In genomic region chr3:141478139-141478538, GRCh38 we compare ENCODE assay signal across 15 cellular contexts. TPM values are rescaled to one million over a fixed set of nuclear protein-coding genes. Genes with fewer than 3 reads are reported as not detected.
DNase-seq lines count a peak whose midpoint lies in the region; ATAC-seq and TF ChIP-seq lines count a peak whose summit lies in the region.
"Had no signal": no experiment of that assay in that cellular context is flagged by ENCODE, and none has a peak within 500 bp of the region (broad histone marks: within the 10 kb centered on the region; RNA-seq: fewer than 3 reads in every experiment).

No MANE protein-coding gene starts in this region.

- WGBS in ovary, 3 donors = 70 to 80% (median 73%) methylated on average over 2 of the region's 2 CpGs

- H3K27me3 ChIP-seq in neutrophil (no peaks in the 10 kb centered on the region), ovary (no peaks in the 10 kb centered on the region), foreskin keratinocyte (no peaks in the 10 kb centered on the region)
- H3K27me3 ChIP-seq: BE2C had no signal

- no peak for TF ChIP-seq POLR2A in ovary (IDR thresholded peaks at IDR 0.05)

- H3K27ac Mint-ChIP-seq in activated T-helper 17 cell treated with anti-CD3 and anti-CD28 coated beads, Interleukin-2, amount 50 U/mL, for 72 hours = peak overlapping the region; percentile 11
- H3K27ac Mint-ChIP-seq: CD8-positive, alpha-beta T cell had no signal

- no peaks in the 10 kb centered on the region for H3K27me3 Mint-ChIP-seq in activated T-helper 17 cell treated with anti-CD3 and anti-CD28 coated beads, Interleukin-2, amount 50 U/mL, for 72 hours

- ATAC-seq in activated T-helper 17 cell treated with anti-CD3 and anti-CD28 coated beads, Interleukin-2, amount 50 U/mL, for 72 hours (replicated peaks) = no peak
- no peak for ATAC-seq in foreskin keratinocyte
- ATAC-seq: CD8-positive, alpha-beta T cell had no signal

- H3K36me3 Mint-ChIP-seq in activated T-helper 17 cell treated with anti-CD3 and anti-CD28 coated beads, Interleukin-2, amount 50 U/mL, for 72 hours (ENCODE audit: low read depth) = no peaks in the 10 kb centered on the region
- H3K36me3 Mint-ChIP-seq: CD8-positive, alpha-beta T cell had no signal

- intact Hi-C loops in ovary (cut with DNase I) = loop anchor here in 1 of 4 donors (5.0 kb wide), 1 partner anchor 79 kb away; no protein-coding TSS in a partner anchor

- no peak overlapping the region for H3K4me3 Mint-ChIP-seq in activated T-helper 17 cell treated with anti-CD3 and anti-CD28 coated beads, Interleukin-2, amount 50 U/mL, for 72 hours
- H3K4me3 Mint-ChIP-seq: CD8-positive, alpha-beta T cell; HFFc6 had no signal

- TF ChIP-seq EP300 in ovary (IDR thresholded peaks at IDR 0.05) = no peak

- H3K36me3 ChIP-seq in neutrophil (no peaks in the 10 kb centered on the region), ovary (no peaks in the 10 kb centered on the region)
- H3K36me3 ChIP-seq: BE2C had no signal

- H3K9me3 ChIP-seq in neutrophil (no peaks in the 10 kb centered on the region), ovary (no peaks in the 10 kb centered on the region)
- H3K9me3 ChIP-seq: BE2C, Caco-2 had no signal

- H3K4me1 Mint-ChIP-seq in activated T-helper 17 cell treated with anti-CD3 and anti-CD28 coated beads, Interleukin-2, amount 50 U/mL, for 72 hours = peaks cover 6% of the 10 kb centered on the region

- peaks cover 35 to 45% of the 10 kb centered on the region in 2 experiments for H3K4me1 ChIP-seq in neutrophil (ENCODE audit: control insufficient read depth in 1 of 2, insufficient read depth in 1 of 2, low read depth in 1 of 2, low read length in 1 of 2)
- no peaks in the 10 kb centered on the region for H3K4me1 ChIP-seq in ovary (ENCODE audit: insufficient read depth)
- peaks cover 4% of the 10 kb centered on the region for H3K4me1 ChIP-seq in foreskin keratinocyte
- H3K4me1 ChIP-seq: BE2C had no signal

- no peaks in the 10 kb centered on the region for H3K9me3 Mint-ChIP-seq in activated T-helper 17 cell treated with anti-CD3 and anti-CD28 coated beads, Interleukin-2, amount 50 U/mL, for 72 hours
- H3K9me3 Mint-ChIP-seq: CD8-positive, alpha-beta T cell; HFFc6 had no signal

- H3K27ac ChIP-seq in neutrophil (peak overlapping the region; percentile 68), ovary (no peak overlapping the region), foreskin keratinocyte (no peak overlapping the region)
- H3K27ac ChIP-seq: C4-2B had no signal

- H3K4me3 ChIP-seq in neutrophil (ENCODE audit: low read depth in 1 of 2, low read length in 1 of 2) (no peak overlapping the region), ovary (no peak overlapping the region)

- DNase-seq in inferior parietal cortex (ENCODE audit: extremely low spot score) (peak; percentile 58), Ammon's horn (ENCODE audit: low spot score) (no peak), ovary (no peak), foreskin keratinocyte (no peak), medulla oblongata (ENCODE audit: extremely low spot score) (no peak)
- DNase-seq: BE2C; Caco-2; CD8-positive, alpha-beta T cell; DND-41; GDM1; HCEC 1CT; HFFc6 had no signal

- TF ChIP-seq CTCF in neutrophil (IDR thresholded peaks at IDR 0.05) = no peak
- no peak for TF ChIP-seq CTCF in ovary (IDR thresholded peaks at IDR 0.05)
- TF ChIP-seq CTCF in foreskin keratinocyte (conservative IDR thresholded peaks at IDR 0.05) = no peak

RNA-seq across cellular contexts. Expression of gene RASA2, which starts 8.7 kb away (rescaled TPM):
- total RNA-seq in activated T-helper 17 cell treated with anti-CD3 and anti-CD28 coated beads, Interleukin-2, amount 50 U/mL, for 72 hours = 10 to 100 TPM; 36.6 to 41.1 TPM
- total RNA-seq in ovary (10 to 100 TPM; 16.7 to 28.1 (median 18.8) TPM), foreskin keratinocyte (10.1 and 10.4 TPM in 2 replicates)
- polyA plus RNA-seq in ovary (10 to 100 TPM in 1 of 2 donors, 1 to 10 TPM in 1; 6.9 to 10.2 TPM), foreskin keratinocyte (1.7 and 2.3 TPM in 2 replicates)
